In the genomic region with DNA sequence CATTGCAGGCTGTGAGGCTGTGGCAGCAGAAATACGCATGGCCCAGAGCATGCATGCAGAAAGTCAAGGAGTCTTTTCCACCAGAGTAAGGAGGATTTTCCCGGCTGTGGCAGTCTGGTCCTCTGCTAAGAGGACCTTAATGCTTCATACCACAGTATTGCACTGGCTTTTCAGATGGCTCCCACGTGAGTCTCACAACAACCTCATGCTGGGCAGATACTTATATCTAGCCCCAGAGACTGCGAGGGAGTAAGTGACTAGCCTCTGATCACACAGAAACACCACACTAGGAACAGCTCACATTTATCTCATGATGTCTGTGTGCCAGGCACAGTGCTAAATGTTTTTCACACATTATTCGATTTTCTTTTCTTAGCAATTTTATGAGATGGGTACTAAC, we compare ENCODE assay signal across 20 cellular contexts. TPM values are rescaled to one million over a fixed set of nuclear protein-coding genes. Genes with fewer than 3 reads are reported as not detected.
DNase-seq lines count a peak whose midpoint lies in the region; ATAC-seq and TF ChIP-seq lines count a peak whose summit lies in the region.
"Had no signal": no experiment of that assay in that cellular context is flagged by ENCODE, and none has a peak within 500 bp of the region (broad histone marks: within the 10 kb centered on the region; RNA-seq: fewer than 3 reads in every experiment).

No MANE protein-coding gene starts in this region.

- H3K9me3 ChIP-seq in muscle layer of colon (ENCODE audit: low read length) (no peaks in the 10 kb centered on the region), thyroid gland (no peaks in the 10 kb centered on the region), MM.1S (replicated peaks; ENCODE audit: insufficient read depth, low read length) (no peaks in the 10 kb centered on the region)
- H3K9me3 ChIP-seq: neutrophil had no signal

- intact Hi-C loops in dorsolateral prefrontal cortex (cut with DNase I), result no loop called here
- intact Hi-C loops in thyroid gland (cut with DNase I), result no loop called here

- TF ChIP-seq POLR2A in thyroid gland (IDR thresholded peaks at IDR 0.05), result no peak

- H2AFZ ChIP-seq in MM.1S (ENCODE audit: low read length), result no peak overlapping the region

- H3K4me3 Mint-ChIP-seq in activated CD8-positive, alpha-beta memory T cell treated with anti-CD3 and anti-CD28 coated beads, Interleukin-2, amount 10 ng/mL, durations not matched to agents 7 days and 5 days, result no peak overlapping the region

- H3K27ac Mint-ChIP-seq in activated CD8-positive, alpha-beta memory T cell treated with anti-CD3 and anti-CD28 coated beads, Interleukin-2, amount 10 ng/mL, durations not matched to agents 7 days and 5 days, result no peak overlapping the region

- no peaks in the 10 kb centered on the region for H3K9me2 ChIP-seq in MM.1S (replicated peaks; ENCODE audit: insufficient read depth, low read length)

- TF ChIP-seq CTCF in dorsolateral prefrontal cortex (IDR thresholded peaks at IDR 0.05 in 54 of 56, conservative IDR thresholded peaks at IDR 0.05 in 2 of 56; ENCODE audit: low read depth in 1 of 56, partially characterized antibody in 56 of 56) (no peak), thyroid gland (IDR thresholded peaks at IDR 0.05) (no peak), MM.1S (IDR thresholded peaks at IDR 0.05; ENCODE audit: low read length) (no peak)

- no peak overlapping the region for H3K4me2 ChIP-seq in MM.1S (ENCODE audit: low read depth, low read length)

- H3K4me3 ChIP-seq in dorsolateral prefrontal cortex, result peak overlapping the region in 1 of 59 donors; percentile 7
- no peak overlapping the region for H3K4me3 ChIP-seq in muscle layer of colon (ENCODE audit: low read depth in 1 of 2, low read length in 2 of 2)
- no peak overlapping the region for H3K4me3 ChIP-seq in thyroid gland (replicated peaks in 1 of 3)
- H3K4me3 ChIP-seq in MM.1S (ENCODE audit: low read length), result no peak overlapping the region
- H3K4me3 ChIP-seq: K562 had no signal

- H3K9ac ChIP-seq in muscle layer of colon (ENCODE audit: low read length) (peak overlapping the region; percentile 2), MM.1S (ENCODE audit: low read length) (no peak overlapping the region)

- peaks cover 12% of the 10 kb centered on the region for H3K36me3 ChIP-seq in muscle layer of colon (ENCODE audit: insufficient read depth, low read length)
- H3K36me3 ChIP-seq in thyroid gland, result peaks cover 3 to 4% of the 10 kb centered on the region in 2 donors
- peaks cover 9% of the 10 kb centered on the region; the same call in 1 of the 2 replicates for H3K36me3 ChIP-seq in MM.1S (replicated peaks; ENCODE audit: insufficient read depth, low read length)

- no peaks in the 10 kb centered on the region for H3K9me3 Mint-ChIP-seq in activated CD8-positive, alpha-beta memory T cell treated with anti-CD3 and anti-CD28 coated beads, Interleukin-2, amount 10 ng/mL, durations not matched to agents 7 days and 5 days (ENCODE audit: low read depth)

- no peak for ATAC-seq in HG03159 (IDR thresholded peaks at IDR 0.05; ENCODE audit: unreplicated experiment)
- no peak for ATAC-seq in activated CD8-positive, alpha-beta memory T cell treated with anti-CD3 and anti-CD28 coated beads, Interleukin-2, amount 10 ng/mL, durations not matched to agents 7 days and 5 days
- ATAC-seq: K562 had no signal

- H4K20me1 ChIP-seq in MM.1S (ENCODE audit: insufficient read depth, low read length), result 0 out of 2 replicates have a peak, but pooled peaks cover 3% of the 10 kb centered on the region

- H3K36me3 Mint-ChIP-seq in activated CD8-positive, alpha-beta memory T cell treated with anti-CD3 and anti-CD28 coated beads, Interleukin-2, amount 10 ng/mL, durations not matched to agents 7 days and 5 days, result peaks cover 3% of the 10 kb centered on the region

- DNase-seq in dorsolateral prefrontal cortex, result no peak
- no peak for DNase-seq in thyroid gland
- no peak for DNase-seq in MM.1S
- no peak for DNase-seq in activated CD8-positive, alpha-beta memory T cell treated with anti-CD3 and anti-CD28 coated beads, Interleukin-2, amount 10 ng/mL, durations not matched to agents 7 days and 5 days
- DNase-seq in stimulated activated CD4-positive, alpha-beta T cell treated with anti-CD3 and anti-CD28 coated beads, Interleukin-4, amount 100 ng/mL, for 4 hours, result no peak
- DNase-seq: activated effector memory CD4-positive, alpha-beta T cell treated with Interleukin-2 at 50 U/mL for 16 hours; amygdala; cortex of kidney; NCI-H2081 treated with DMSO at 0.1 percent for 48 hours; NCI-H526; T1000 had no signal

- H3K27ac ChIP-seq in adipose tissue (ENCODE audit: low read depth, low read length) (peak overlapping the region; percentile 52), dorsolateral prefrontal cortex (peak overlapping the region in 47 of 59 donors; percentile 1 to 95 (median 88)), muscle layer of colon (ENCODE audit: low read depth, low read length) (peak overlapping the region; percentile 77), thyroid gland (peak overlapping the region; percentile 49 to 89 (median 87)), MM.1S (ENCODE audit: low read length) (no peak overlapping the region)
- H3K27ac ChIP-seq: HL-60, neutrophil had no signal

- no peaks in the 10 kb centered on the region for H3K27me3 Mint-ChIP-seq in activated CD8-positive, alpha-beta memory T cell treated with anti-CD3 and anti-CD28 coated beads, Interleukin-2, amount 10 ng/mL, durations not matched to agents 7 days and 5 days

- H3K27me3 ChIP-seq in dorsolateral prefrontal cortex (no peaks in the 10 kb centered on the region), muscle layer of colon (ENCODE audit: control insufficient read depth in 1 of 2, insufficient read depth in 2 of 2, low read length in 2 of 2) (no peaks in the 10 kb centered on the region), thyroid gland (no peaks in the 10 kb centered on the region), MM.1S (replicated peaks; ENCODE audit: insufficient read depth, low read length) (no peaks in the 10 kb centered on the region)
- H3K27me3 ChIP-seq: neutrophil had no signal

- peaks cover 22% of the 10 kb centered on the region for H3F3A ChIP-seq in MM.1S (ENCODE audit: insufficient read depth, low read length)

- H3K4me1 ChIP-seq in muscle layer of colon (ENCODE audit: insufficient read depth, low read length) (peaks cover 96% of the 10 kb centered on the region), thyroid gland (peaks cover 91 to 100% of the 10 kb centered on the region in 2 donors), MM.1S (ENCODE audit: low read length) (peaks cover 33% of the 10 kb centered on the region)

- peaks cover 44% of the 10 kb centered on the region for H3K79me2 ChIP-seq in MM.1S (ENCODE audit: low read length)

- WGBS in adipose tissue, 3 donors, result 49 to 68% (median 67%) methylated on average over 5 of the region's 5 CpGs
- 53 to 76% methylated on average over 4 to 5 of the region's 5 CpGs for WGBS in thyroid gland, 2 donors

- CTCF ChIA-PET in activated CD8-positive, alpha-beta memory T cell treated with anti-CD3 and anti-CD28 coated beads, Interleukin-2, amount 10 ng/mL, durations not matched to agents 7 days and 5 days (lab: Charles Lee), result interaction anchor here (1.9 kb wide), 1 partner anchor 13 kb away, joined by 4 read pairs; no protein-coding TSS in a partner anchor

- peaks cover 4% of the 10 kb centered on the region for H3K4me1 Mint-ChIP-seq in activated CD8-positive, alpha-beta memory T cell treated with anti-CD3 and anti-CD28 coated beads, Interleukin-2, amount 10 ng/mL, durations not matched to agents 7 days and 5 days

RNA-seq across cellular contexts. Expression of gene CRY2, which starts 8.0 kb away (rescaled TPM):
- 10 to 100 TPM; 14.8 to 60.8 (median 16.2) TPM for polyA plus RNA-seq in adipose tissue
- total RNA-seq in dorsolateral prefrontal cortex (100 to 1,000 TPM in 43 of 120 experiments, 10 to 100 TPM in 77; 65.9 to 159 (median 95.3) TPM), thyroid gland (100 to 1,000 TPM in 1 of 4 donors, 10 to 100 TPM in 3; 49.5 to 117 (median 57.8) TPM)
- 10 to 100 TPM; 22.5 to 23.3 TPM for total RNA-seq in activated CD8-positive, alpha-beta memory T cell treated with anti-CD3 and anti-CD28 coated beads, Interleukin-2, amount 10 ng/mL, durations not matched to agents 7 days and 5 days

RNA-seq across cellular contexts. Expression of gene MAPK8IP1, which starts 30.1 kb away (rescaled TPM):
- polyA plus RNA-seq in adipose tissue, result 10 to 100 TPM in 1 of 3 donors, 1 to 10 TPM in 2; 3.4 to 36.6 (median 3.6) TPM
- total RNA-seq in dorsolateral prefrontal cortex, result 100 to 1,000 TPM; 164 to 333 (median 223) TPM
- total RNA-seq in thyroid gland, result 10 to 100 TPM in 3 of 4 donors, 1 to 10 TPM in 1; 9.5 to 25.1 (median 17.4) TPM
- total RNA-seq in activated CD8-positive, alpha-beta memory T cell treated with anti-CD3 and anti-CD28 coated beads, Interleukin-2, amount 10 ng/mL, durations not matched to agents 7 days and 5 days, result under 1 TPM; 0.42 to 0.73 TPM

RNA-seq across cellular contexts. Expression of gene SLC35C1, which starts 50.4 kb away (rescaled TPM):
- polyA plus RNA-seq in adipose tissue, result 10 to 100 TPM; 10.4 to 52.0 (median 15.4) TPM
- total RNA-seq in dorsolateral prefrontal cortex (10 to 100 TPM in 25 of 120 experiments, 1 to 10 TPM in 95; 5.6 to 14.4 (median 8.5) TPM), thyroid gland (10 to 100 TPM; 11.2 to 15.8 (median 14.0) TPM)
- total RNA-seq in activated CD8-positive, alpha-beta memory T cell treated with anti-CD3 and anti-CD28 coated beads, Interleukin-2, amount 10 ng/mL, durations not matched to agents 7 days and 5 days, result 10 to 100 TPM; 15.2 to 15.7 TPM

RNA-seq across cellular contexts. Expression of gene FREY1, which starts 51.8 kb away (rescaled TPM):
- polyA plus RNA-seq in adipose tissue, result under 1 TPM in 1 of 3 donors, not detected in 2; 0.10 TPM
- total RNA-seq in dorsolateral prefrontal cortex (1 to 10 TPM in 60 of 120 experiments, under 1 TPM in 23, not detected in 37; 0.59 to 5.0 (median 1.4) TPM), thyroid gland (1 to 10 TPM in 2 of 4 donors, not detected in 2; 1.8 to 2.6 TPM)
- total RNA-seq in activated CD8-positive, alpha-beta memory T cell treated with anti-CD3 and anti-CD28 coated beads, Interleukin-2, amount 10 ng/mL, durations not matched to agents 7 days and 5 days, result 1 to 10 TPM in 1 of 2 experiments, under 1 TPM in 1; 0.93 to 1.5 TPM
- total RNA-seq: epithelial cell of proximal tubule, H4, sciatic nerve had no signal

Comparison
In these comparisons a context has a peak if more than half of its experiments do, and no peak if none do; other contexts are left out.
1. RNA of gene MAPK8IP1, which starts 30.1 kb away (total RNA-seq): 164 to 333 TPM in dorsolateral prefrontal cortex; 9.5 to 25.1 TPM in thyroid gland and 0.42 to 0.73 TPM in activated CD8-positive, alpha-beta memory T cell treated with anti-CD3 and anti-CD28 coated beads, Interleukin-2, amount 10 ng/mL, durations not matched to agents 7 days and 5 days; every median in the first group is over 4 times any median in the second.